In the genomic region with DNA sequence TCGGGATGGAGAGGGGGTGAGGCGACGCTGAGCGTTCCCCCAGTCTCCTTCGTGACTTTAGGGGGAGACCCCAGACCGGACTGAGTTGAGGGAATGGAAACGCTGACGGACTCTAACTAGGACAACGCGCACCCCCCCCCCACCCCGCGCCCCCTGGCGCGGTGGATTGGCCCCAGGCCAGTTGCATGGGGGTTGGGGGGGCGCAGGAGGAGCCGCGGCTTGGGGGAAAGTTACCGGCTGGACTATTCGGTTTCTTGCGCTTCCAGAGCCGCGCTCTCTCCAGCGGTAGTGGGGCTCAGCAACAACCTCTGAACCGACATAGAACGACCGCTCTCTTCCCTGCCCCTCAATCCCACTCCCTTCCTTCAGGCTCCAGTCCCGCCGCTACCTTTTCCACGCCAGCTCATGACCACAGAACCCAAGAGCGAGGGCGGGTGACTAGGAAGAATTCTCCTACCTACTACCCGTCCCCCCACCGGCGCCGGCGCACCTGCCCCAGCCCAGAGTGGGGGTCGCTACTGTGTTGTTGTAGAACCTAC, we compare ENCODE assay signal across 6 cellular contexts. TPM values are rescaled to one million over a fixed set of nuclear protein-coding genes. Genes with fewer than 3 reads are reported as not detected.
A peak's percentile ranks its signal among the peaks of the same experiment; 100 is the strongest.
DNase-seq lines count a peak whose midpoint lies in the region; ATAC-seq and TF ChIP-seq lines count a peak whose summit lies in the region.

No MANE protein-coding gene starts in this region.

- POLR2A ChIA-PET in AG04450 (lab: Yijun Ruan, JAX), result interaction anchor here (1.3 to 1.5 kb wide), 2 partner anchors 14 to 30 kb away, joined by 4 to 11 read pairs; no protein-coding TSS in a partner anchor

- no peak for DNase-seq in AG04450 (ENCODE audit: low read depth, low spot score)
- DNase-seq in NCI-H1092 (lab: John Stamatoyannopoulos, UW), result peak; percentile 25
- peak; percentile 56 to 80 (median 69) for DNase-seq in ovary
- no peak for DNase-seq in AG20443 (ENCODE audit: low spot score)

- WGBS in ovary, 3 donors, result 0 to 1% (median 0%) methylated on average over 34 to 37 of the region's 37 CpGs

- H3K36me3 ChIP-seq in ovary, result no peaks in the 10 kb centered on the region

- H3K9me3 ChIP-seq in AG04450 (ENCODE audit: control insufficient read depth, insufficient read depth, low read length), result no peaks in the 10 kb centered on the region; the same call in 1 of the 2 replicates
- no peaks in the 10 kb centered on the region for H3K9me3 ChIP-seq in ovary

- H3K27ac ChIP-seq in AG04450 (ENCODE audit: low read depth, low read length), result peak overlapping the region; percentile 70
- peak overlapping the region; percentile 97 for H3K27ac ChIP-seq in cingulate gyrus (ENCODE audit: low read depth, low read length)
- H3K27ac ChIP-seq in ovary, result peak overlapping the region; percentile 90 to 96

- H3K4me3 ChIP-seq in AG04450 (ENCODE audit: low read depth, low read length) (peak overlapping the region; percentile 94), ovary (peak overlapping the region; percentile 82)

- H3K4me1 ChIP-seq in ovary (ENCODE audit: insufficient read depth), result peaks cover 11% of the 10 kb centered on the region

- TF ChIP-seq CTCF in AG04450 (IDR thresholded peaks at IDR 0.05; ENCODE audit: low read depth, low read length) (no peak), ovary (IDR thresholded peaks at IDR 0.05) (no peak)

- ATAC-seq in GM21717 (IDR thresholded peaks at IDR 0.05; ENCODE audit: unreplicated experiment), result no peak

- intact Hi-C loops in ovary (cut with DNase I), result loop anchor here in 2 of 4 donors (5.0 kb wide), 2 partner anchors 41 to 46 kb away; partner anchors contain the start of genes PBXIP1 (in 1 of the 2) and PYGO2 (in 1 of the 2)

- H3K27me3 ChIP-seq in AG04450 (ENCODE audit: control insufficient read depth, insufficient read depth, low read length), result no peaks in the 10 kb centered on the region
- H3K27me3 ChIP-seq in ovary, result no peaks in the 10 kb centered on the region

- TF ChIP-seq POLR2A in ovary (IDR thresholded peaks at IDR 0.05), result no peak

- TF ChIP-seq EP300 in ovary (IDR thresholded peaks at IDR 0.05), result no peak

- CTCF ChIA-PET in AG04450 (lab: Charles Lee), result interaction anchor here (0.7 kb wide), 1 partner anchor 14 kb away, joined by 3 read pairs; no protein-coding TSS in a partner anchor

RNA-seq across cellular contexts. Expression of gene ZBTB7B, which starts 0.7 kb away (rescaled TPM):
- 8.7 and 12.7 TPM in 2 replicates for polyA plus RNA-seq in AG04450 (2011; rRNA removed)
- 9.7 and 10.5 TPM in 2 replicates for polyA minus RNA-seq in AG04450 (2011; rRNA and poly(A)+ RNA removed)
- total RNA-seq in ovary, result 10 to 100 TPM; 15.3 to 45.5 (median 33.1) TPM
- polyA plus RNA-seq in ovary, result 10 to 100 TPM in 1 of 2 donors, 1 to 10 TPM in 1; 3.6 to 18.2 TPM

RNA-seq across cellular contexts. Expression of gene LENEP, which starts 9.9 kb away (rescaled TPM):
- polyA plus RNA-seq in AG04450 (2011; rRNA removed) (0.21 TPM in 1 of 2 replicates, not detected in the other), ovary (not detected)
- 0.91 and 1.4 TPM in 2 replicates for polyA minus RNA-seq in AG04450 (2011; rRNA and poly(A)+ RNA removed)
- total RNA-seq in ovary, result not detected

RNA-seq across cellular contexts. Expression of gene FLAD1, which starts 20.2 kb away (rescaled TPM):
- 21.1 and 30.2 TPM in 2 replicates for polyA plus RNA-seq in AG04450 (2011; rRNA removed)
- 35.7 and 52.2 TPM in 2 replicates for polyA minus RNA-seq in AG04450 (2011; rRNA and poly(A)+ RNA removed)
- 10 to 100 TPM; 11.1 to 30.0 (median 19.9) TPM for total RNA-seq in ovary
- 10 to 100 TPM; 14.2 to 16.4 TPM for polyA plus RNA-seq in ovary

RNA-seq across cellular contexts. Expression of gene CKS1B, which starts 28.8 kb away (rescaled TPM):
- polyA plus RNA-seq in AG04450 (2011; rRNA removed), result 66.4 and 81.3 TPM in 2 replicates
- polyA minus RNA-seq in AG04450 (2011; rRNA and poly(A)+ RNA removed), result 32.1 and 34.2 TPM in 2 replicates
- total RNA-seq in ovary, result 10 to 100 TPM; 12.2 to 29.9 (median 24.8) TPM
- 10 to 100 TPM; 41.7 to 55.8 TPM for polyA plus RNA-seq in ovary

RNA-seq across cellular contexts. Expression of gene DCST2, which starts 30.3 kb away (rescaled TPM):
- polyA plus RNA-seq in AG04450 (2011; rRNA removed) (0.07 and 0.19 TPM in 2 replicates), ovary (1 to 10 TPM in 1 of 2 donors, under 1 TPM in 1; 0.17 to 1.1 TPM)
- polyA minus RNA-seq in AG04450 (2011; rRNA and poly(A)+ RNA removed), result 0.09 and 0.39 TPM in 2 replicates
- 1 to 10 TPM in 4 of 7 donors, under 1 TPM in 2, not detected in 1; 0.45 to 1.4 (median 1.2) TPM for total RNA-seq in ovary

Comparison
In these comparisons a context has a peak if more than half of its experiments do, and no peak if none do; other contexts are left out.
1. DNase-seq: peak in NCI-H1092 (single experiment) and ovary (5 of 5); none in AG04450 (single experiment) and AG20443 (single experiment).
2. Peak in every context shown above with its lines, with median percentiles within 50 percentile points of each other: H3K27ac ChIP-seq.